14 cellular contexts compared by ENCODE assay signal in the genomic region with DNA sequence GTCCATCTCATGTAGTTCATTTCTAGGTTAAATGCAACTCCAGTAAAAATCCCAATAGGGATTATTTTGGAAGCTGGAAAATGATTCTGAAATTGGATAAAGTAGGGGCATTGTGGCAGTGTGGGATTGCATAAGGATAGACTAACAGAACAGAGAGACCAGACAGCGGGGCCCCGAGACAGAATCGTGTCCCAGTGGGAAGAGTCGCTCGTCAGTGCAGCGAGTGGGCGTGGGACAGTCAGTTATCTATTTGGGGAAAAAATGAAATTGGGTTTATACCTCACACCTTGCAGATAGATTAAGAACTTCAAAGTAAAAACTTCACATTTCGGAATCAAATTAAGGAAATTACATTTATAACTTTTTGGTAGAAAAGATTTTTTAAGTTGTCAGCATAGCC. TPM values are rescaled to one million over a fixed set of nuclear protein-coding genes. Genes with fewer than 3 reads are reported as not detected.
DNase-seq lines count a peak whose midpoint lies in the region; TF ChIP-seq lines count a peak whose summit lies in the region.
"Had no signal": no experiment of that assay in that cellular context is flagged by ENCODE, and none has a peak within 500 bp of the region (broad histone marks: within the 10 kb centered on the region; RNA-seq: fewer than 3 reads in every experiment).

No MANE protein-coding gene starts in this region.

- no peak for DNase-seq in activated naive CD4-positive, alpha-beta T cell treated with anti-CD3 and anti-CD28 coated beads, Interleukin-2, amount 10 ng/mL, durations not matched to agents 7 days and 5 days
- DNase-seq in HFFc6 (no peak), endothelial cell (ENCODE audit: low spot score) (no peak), SW480 (ENCODE audit: low spot score) (no peak), foreskin fibroblast (no peak), NCI-H2196 (lab: John Stamatoyannopoulos, UW; ENCODE audit: unreplicated experiment) (no peak)
- DNase-seq: C1 segment of cervical spinal cord; Caco-2; CD8-positive, alpha-beta memory T cell; GF-D8; GOT3; H9 had no signal

- H3K27me3 Mint-ChIP-seq in activated naive CD4-positive, alpha-beta T cell treated with anti-CD3 and anti-CD28 coated beads, Interleukin-2, amount 50 U/mL, for 24 hours = no peaks in the 10 kb centered on the region
- H3K27me3 Mint-ChIP-seq in activated naive CD4-positive, alpha-beta T cell treated with anti-CD3 and anti-CD28 coated beads, Interleukin-2, amount 10 ng/mL, durations not matched to agents 7 days and 5 days = no peaks in the 10 kb centered on the region
- H3K27me3 Mint-ChIP-seq in HFFc6 (ENCODE audit: insufficient read depth) = no peaks in the 10 kb centered on the region; the same call in 1 of the 2 replicates
- H3K27me3 Mint-ChIP-seq in endothelial cell (ENCODE audit: unreplicated experiment) = peaks cover 11% of the 10 kb centered on the region
- H3K27me3 Mint-ChIP-seq: B cell had no signal

- peaks cover 15% of the 10 kb centered on the region for H3K36me3 Mint-ChIP-seq in activated naive CD4-positive, alpha-beta T cell treated with anti-CD3 and anti-CD28 coated beads, Interleukin-2, amount 50 U/mL, for 24 hours
- H3K36me3 Mint-ChIP-seq in activated naive CD4-positive, alpha-beta T cell treated with anti-CD3 and anti-CD28 coated beads, Interleukin-2, amount 10 ng/mL, durations not matched to agents 7 days and 5 days = peaks cover 52% of the 10 kb centered on the region
- H3K36me3 Mint-ChIP-seq in HFFc6 (ENCODE audit: low read depth) (peaks cover 44% of the 10 kb centered on the region), endothelial cell (ENCODE audit: low read depth, unreplicated experiment) (peaks cover 46% of the 10 kb centered on the region)

- no peaks in the 10 kb centered on the region for H3K9me3 Mint-ChIP-seq in activated naive CD4-positive, alpha-beta T cell treated with anti-CD3 and anti-CD28 coated beads, Interleukin-2, amount 50 U/mL, for 24 hours
- no peaks in the 10 kb centered on the region for H3K9me3 Mint-ChIP-seq in activated naive CD4-positive, alpha-beta T cell treated with anti-CD3 and anti-CD28 coated beads, Interleukin-2, amount 10 ng/mL, durations not matched to agents 7 days and 5 days
- H3K9me3 Mint-ChIP-seq in HFFc6 (no peaks in the 10 kb centered on the region), endothelial cell (ENCODE audit: unreplicated experiment) (no peaks in the 10 kb centered on the region)
- H3K9me3 Mint-ChIP-seq: CD8-positive, alpha-beta memory T cell; H9 had no signal

- peak overlapping the region; percentile 52 for H3K27ac Mint-ChIP-seq in activated naive CD4-positive, alpha-beta T cell treated with anti-CD3 and anti-CD28 coated beads, Interleukin-2, amount 50 U/mL, for 24 hours
- H3K27ac Mint-ChIP-seq in activated naive CD4-positive, alpha-beta T cell treated with anti-CD3 and anti-CD28 coated beads, Interleukin-2, amount 10 ng/mL, durations not matched to agents 7 days and 5 days = no peak overlapping the region
- H3K27ac Mint-ChIP-seq in HFFc6 (peak overlapping the region; percentile 28; the same call in 1 of the 2 replicates), endothelial cell (ENCODE audit: unreplicated experiment) (peak overlapping the region; percentile 49)
- H3K27ac Mint-ChIP-seq: B cell had no signal

- TF ChIP-seq CTCF in HFFc6 (IDR thresholded peaks at IDR 0.05) = no peak
- no peak for TF ChIP-seq CTCF in endothelial cell (IDR thresholded peaks at IDR 0.05; ENCODE audit: unreplicated experiment)
- TF ChIP-seq CTCF in foreskin fibroblast (IDR thresholded peaks at IDR 0.05; ENCODE audit: low read depth, low read length) = no peak

- H3K4me3 ChIP-seq in foreskin fibroblast (ENCODE audit: low read depth in 1 of 2, low read length in 2 of 2) = no peak overlapping the region

- H3K4me1 Mint-ChIP-seq in activated naive CD4-positive, alpha-beta T cell treated with anti-CD3 and anti-CD28 coated beads, Interleukin-2, amount 50 U/mL, for 24 hours = peaks cover 25% of the 10 kb centered on the region
- peaks cover 6% of the 10 kb centered on the region for H3K4me1 Mint-ChIP-seq in activated naive CD4-positive, alpha-beta T cell treated with anti-CD3 and anti-CD28 coated beads, Interleukin-2, amount 10 ng/mL, durations not matched to agents 7 days and 5 days
- H3K4me1 Mint-ChIP-seq in HFFc6 (ENCODE audit: low read depth) (peaks cover 17% of the 10 kb centered on the region), endothelial cell (ENCODE audit: unreplicated experiment) (no peaks in the 10 kb centered on the region)

- CTCF ChIA-PET in activated naive CD4-positive, alpha-beta T cell treated with anti-CD3 and anti-CD28 coated beads, Interleukin-2, amount 10 ng/mL, durations not matched to agents 7 days and 5 days (lab: Charles Lee) = interaction anchor here (1.7 kb wide), 1 partner anchor 74 kb away, joined by 3 read pairs; no protein-coding TSS in a partner anchor

- no peak overlapping the region for H3K4me3 Mint-ChIP-seq in activated naive CD4-positive, alpha-beta T cell treated with anti-CD3 and anti-CD28 coated beads, Interleukin-2, amount 50 U/mL, for 24 hours
- no peak overlapping the region for H3K4me3 Mint-ChIP-seq in activated naive CD4-positive, alpha-beta T cell treated with anti-CD3 and anti-CD28 coated beads, Interleukin-2, amount 10 ng/mL, durations not matched to agents 7 days and 5 days
- H3K4me3 Mint-ChIP-seq in HFFc6 = no peak overlapping the region
- H3K4me3 Mint-ChIP-seq in endothelial cell (ENCODE audit: unreplicated experiment) = peak overlapping the region; percentile 51
- H3K4me3 Mint-ChIP-seq: B cell; CD8-positive, alpha-beta memory T cell; H9 had no signal

RNA-seq across cellular contexts. Expression of a gene that starts 10.6 kb away (rescaled TPM):
- 10 to 100 TPM; 51.7 to 69.3 (median 61.0) TPM for total RNA-seq in HFFc6 (2021; fragmentation: NEBNext Ultra II Directional; extraction: Animal tissue kit (Norgen Biotek cat#: 25700))
- 46.5 TPM for total RNA-seq in endothelial cell (ENCODE audit: unreplicated experiment)

RNA-seq across cellular contexts. Expression of a gene that starts 26.8 kb away (rescaled TPM):
- total RNA-seq in HFFc6 (2021; fragmentation: NEBNext Ultra II Directional; extraction: Animal tissue kit (Norgen Biotek cat#: 25700)) = under 1 TPM in 1 of 6 experiments, not detected in 5; 0.23 TPM
- total RNA-seq in endothelial cell (ENCODE audit: unreplicated experiment) = not detected
- total RNA-seq: B cell; Caco-2; CD8-positive, alpha-beta memory T cell had no signal

RNA-seq across cellular contexts. Expression of a gene that starts 29.8 kb away (rescaled TPM):
- total RNA-seq in HFFc6 (2021; fragmentation: NEBNext Ultra II Directional; extraction: Animal tissue kit (Norgen Biotek cat#: 25700)) = 10 to 100 TPM; 28.6 to 36.8 (median 31.7) TPM
- total RNA-seq in endothelial cell (ENCODE audit: unreplicated experiment) = 34.9 TPM

RNA-seq across cellular contexts. Expression of a gene that starts 30.2 kb away (rescaled TPM):
- 100 to 1,000 TPM; 257 to 337 (median 300) TPM for total RNA-seq in HFFc6 (2021; fragmentation: NEBNext Ultra II Directional; extraction: Animal tissue kit (Norgen Biotek cat#: 25700))
- total RNA-seq in endothelial cell (ENCODE audit: unreplicated experiment) = 163 TPM

RNA-seq across cellular contexts. Expression of a gene that starts 39.7 kb away (rescaled TPM):
- under 1 TPM in 2 of 6 experiments, not detected in 4; 0.33 to 0.83 TPM for total RNA-seq in HFFc6 (2021; fragmentation: NEBNext Ultra II Directional; extraction: Animal tissue kit (Norgen Biotek cat#: 25700))
- not detected for total RNA-seq in endothelial cell (ENCODE audit: unreplicated experiment)
- total RNA-seq: B cell; Caco-2; CD8-positive, alpha-beta memory T cell; H9 had no signal
